21 cellular contexts compared by ENCODE assay signal in genomic region chr7:19080076-19080475, GRCh38. TPM values are rescaled to one million over a fixed set of nuclear protein-coding genes. Genes with fewer than 3 reads are reported as not detected.
"Had no signal": no experiment of that assay in that cellular context is flagged by ENCODE, and none has a peak within 500 bp of the region (broad histone marks: within the 10 kb centered on the region; RNA-seq: fewer than 3 reads in every experiment).

No MANE protein-coding gene starts in this region.

- H3K4me3 ChIP-seq: gastrocnemius medialis, lung, psoas muscle, right lobe of liver, spleen, transverse colon had no signal

- H3K27me3 ChIP-seq: gastrocnemius medialis, right lobe of liver, spleen, transverse colon had no signal

- H3K27ac ChIP-seq: gastrocnemius medialis, psoas muscle, right lobe of liver, spleen, transverse colon had no signal

- DNase-seq: activated B cell treated with CpG ODN at 0.5 μM for 24 hours; activated CD4-positive, alpha-beta T cell treated with anti-CD3 and anti-CD28 coated beads, Interleukin-2, amount 10 ng/mL, durations not matched to agents 7 days and 5 days; activated CD8-positive, alpha-beta memory T cell treated with anti-CD3 and anti-CD28 coated beads for 24 hours; activated naive CD4-positive, alpha-beta T cell treated with anti-CD3 and anti-CD28 coated beads for 36 hours; cortex of kidney; effector CD8-positive, alpha-beta T cell; gastrocnemius medialis; left colon; natural killer cell; nucleus accumbens; psoas muscle; right lobe of liver; spleen; stimulated activated CD4-positive, alpha-beta T cell treated with anti-CD3 and anti-CD28 coated beads, Interleukin-1b, Interleukin-23, amount 100 ng/mL, for 48 hours; transverse colon had no signal

- H3K9me3 Mint-ChIP-seq: activated CD4-positive, alpha-beta T cell treated with anti-CD3 and anti-CD28 coated beads, Interleukin-2, amount 10 ng/mL, durations not matched to agents 7 days and 5 days; activated naive CD4-positive, alpha-beta T cell treated with anti-CD3 and anti-CD28 coated beads for 36 hours had no signal

- H3K27ac Mint-ChIP-seq: activated B cell treated with CpG ODN at 0.5 μM for 24 hours; activated CD4-positive, alpha-beta T cell treated with anti-CD3 and anti-CD28 coated beads, Interleukin-2, amount 10 ng/mL, durations not matched to agents 7 days and 5 days; activated naive CD4-positive, alpha-beta T cell treated with anti-CD3 and anti-CD28 coated beads for 36 hours; activated T-helper 17 cell treated with anti-CD3 and anti-CD28 coated beads, Interleukin-2, amount 50 U/mL, for 72 hours; natural killer cell; stimulated activated memory B cell treated with anti-CD40 and anti-IgM and Interleukin-4, amounts not matched to agents 10 μg/mL and 1 μg/mL and 100 μg/mL, for 72 hours; T-helper 1 cell treated with Interleukin-12 subunit alpha and Interleukin-12 subunit beta and Interleukin-4 antibody, amounts not matched to agents 30 μg/mL and 1 μg/mL, for 36 hours had no signal

- H3K9me3 ChIP-seq: gastrocnemius medialis, psoas muscle, right lobe of liver, spleen, transverse colon had no signal

- H3K36me3 ChIP-seq: gastrocnemius medialis, right lobe of liver, spleen, transverse colon had no signal

- ATAC-seq: activated T-helper 17 cell treated with anti-CD3 and anti-CD28 coated beads, Interleukin-2, amount 50 U/mL, for 72 hours; gastrocnemius medialis; left colon; natural killer cell; psoas muscle; right lobe of liver; stimulated activated memory B cell treated with anti-CD40 and anti-IgM and Interleukin-4, amounts not matched to agents 10 μg/mL and 1 μg/mL and 100 μg/mL, for 72 hours had no signal

- H3K4me1 ChIP-seq: gastrocnemius medialis, psoas muscle, right lobe of liver, spleen, transverse colon had no signal

- H3K4me3 Mint-ChIP-seq: activated B cell treated with CpG ODN at 0.5 μM for 24 hours; activated CD4-positive, alpha-beta T cell treated with anti-CD3 and anti-CD28 coated beads, Interleukin-2, amount 10 ng/mL, durations not matched to agents 7 days and 5 days; activated naive CD4-positive, alpha-beta T cell treated with anti-CD3 and anti-CD28 coated beads for 36 hours; activated T-helper 17 cell treated with anti-CD3 and anti-CD28 coated beads, Interleukin-2, amount 50 U/mL, for 72 hours; central memory CD8-positive, alpha-beta T cell; natural killer cell; stimulated activated memory B cell treated with anti-CD40 and anti-IgM and Interleukin-4, amounts not matched to agents 10 μg/mL and 1 μg/mL and 100 μg/mL, for 72 hours; T-helper 1 cell treated with Interleukin-12 subunit alpha and Interleukin-12 subunit beta and Interleukin-4 antibody, amounts not matched to agents 30 μg/mL and 1 μg/mL, for 36 hours had no signal

- H3K36me3 Mint-ChIP-seq: natural killer cell; stimulated activated memory B cell treated with anti-CD40 and anti-IgM and Interleukin-4, amounts not matched to agents 10 μg/mL and 1 μg/mL and 100 μg/mL, for 72 hours had no signal

- H3K4me1 Mint-ChIP-seq: activated B cell treated with CpG ODN at 0.5 μM for 24 hours; activated CD4-positive, alpha-beta T cell treated with anti-CD3 and anti-CD28 coated beads, Interleukin-2, amount 10 ng/mL, durations not matched to agents 7 days and 5 days; activated T-helper 17 cell treated with anti-CD3 and anti-CD28 coated beads, Interleukin-2, amount 50 U/mL, for 72 hours; central memory CD8-positive, alpha-beta T cell; natural killer cell had no signal

- H3K27me3 Mint-ChIP-seq: activated CD4-positive, alpha-beta T cell treated with anti-CD3 and anti-CD28 coated beads, Interleukin-2, amount 10 ng/mL, durations not matched to agents 7 days and 5 days; activated T-helper 17 cell treated with anti-CD3 and anti-CD28 coated beads, Interleukin-2, amount 50 U/mL, for 72 hours; central memory CD8-positive, alpha-beta T cell had no signal

RNA-seq across cellular contexts. Expression of gene TWIST1, which starts 37.4 kb away (rescaled TPM):
- total RNA-seq: activated B cell treated with CpG ODN at 0.5 μM for 24 hours; activated naive CD4-positive, alpha-beta T cell treated with anti-CD3 and anti-CD28 coated beads for 36 hours; mononuclear cell; natural killer cell; spleen had no signal
